ENCODE assay signal across 10 cellular contexts in the genomic region with DNA sequence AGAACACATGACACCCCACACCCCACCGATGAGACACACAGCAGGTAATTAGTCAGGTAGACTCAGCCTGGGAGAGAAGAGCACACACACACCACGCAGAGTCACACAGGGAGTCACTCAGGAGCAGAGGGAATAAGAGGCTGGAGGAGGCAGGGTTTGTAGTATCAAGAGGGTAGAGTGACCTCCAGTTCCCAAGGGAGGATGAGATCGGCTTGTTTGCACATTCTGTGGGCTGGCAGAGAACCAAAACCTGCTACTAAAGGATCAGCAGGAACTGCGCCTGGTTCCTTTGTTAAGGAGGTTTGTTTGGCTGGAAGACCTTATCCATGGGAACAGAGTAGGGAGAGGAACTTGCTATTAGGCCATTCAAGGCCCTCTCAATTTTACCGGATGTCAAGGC.
DNase-seq lines count a peak whose midpoint lies in the region; ATAC-seq and TF ChIP-seq lines count a peak whose summit lies in the region.
"Had no signal": no experiment of that assay in that cellular context is flagged by ENCODE, and none has a peak within 500 bp of the region (broad histone marks: within the 10 kb centered on the region; RNA-seq: fewer than 3 reads in every experiment).

No MANE protein-coding gene starts in this region.

- WGBS in GM23248 (ENCODE audit: low coverage in 1 of 2, low lambda C conversion rate in 2 of 2, missing lambda C conversion rate in 2 of 2), 2 experiments: 60 to 65% methylated on average over 5 of the region's 5 CpGs

- H3K4me1 ChIP-seq in GM23248 (ENCODE audit: insufficient read depth) (no peaks in the 10 kb centered on the region), left lung (no peaks in the 10 kb centered on the region)
- H3K4me1 ChIP-seq: esophagus squamous epithelium had no signal

- no peaks in the 10 kb centered on the region for H3K79me2 ChIP-seq in GM23248 (ENCODE audit: insufficient read depth)

- H3K4me2 ChIP-seq in GM23248 (ENCODE audit: unreplicated experiment): no peak overlapping the region

- H3K9me2 ChIP-seq in GM23248 (ENCODE audit: insufficient read depth): no peaks in the 10 kb centered on the region

- H2AFZ ChIP-seq in GM23248: no peak overlapping the region

- H3K27me3 ChIP-seq in GM23248 (replicated peaks; ENCODE audit: insufficient read depth) (peaks cover 20% of the 10 kb centered on the region; the same call in 1 of the 2 replicates), left lung (no peaks in the 10 kb centered on the region)

- H4K20me1 ChIP-seq in GM23248 (ENCODE audit: insufficient read depth): no peaks in the 10 kb centered on the region

- no peak overlapping the region for H3K27ac ChIP-seq in GM23248
- no peak overlapping the region for H3K27ac ChIP-seq in left lung
- H3K27ac ChIP-seq: esophagus squamous epithelium had no signal

- intact Hi-C loops in left lung (cut with DNase I): no loop called here

- ATAC-seq in left lung: peak; percentile 85
- no peak for ATAC-seq in HG02678 (IDR thresholded peaks at IDR 0.05; ENCODE audit: unreplicated experiment)
- no peak for ATAC-seq in GM18909 (IDR thresholded peaks at IDR 0.05; ENCODE audit: poor library complexity, unreplicated experiment)
- ATAC-seq in GM21526 (IDR thresholded peaks at IDR 0.05; ENCODE audit: low FRiP score, unreplicated experiment): no peak

- H3K9ac ChIP-seq in GM23248: no peak overlapping the region

- DNase-seq in GM23248 (peak; percentile 10), NCI-H2029 treated with DMSO at 0.1 percent for 48 hours (lab: John Stamatoyannopoulos, UW) (peak; percentile 91), T1000 (lab: John Stamatoyannopoulos, UW) (peak; percentile 59), left lung (peak in 1 of 2 donors; percentile 40), OCI-M2 (lab: John Stamatoyannopoulos, UW; ENCODE audit: unreplicated experiment) (no peak)
- DNase-seq: activated CD4-positive, alpha-beta T cell treated with anti-CD3 and anti-CD28 coated beads, Interleukin-2, amount 50 U/mL, for 48 hours; esophagus squamous epithelium had no signal

- H3K4me3 ChIP-seq in GM23248: no peak overlapping the region
- no peak overlapping the region for H3K4me3 ChIP-seq in left lung
- H3K4me3 ChIP-seq: esophagus squamous epithelium had no signal

- H3K9me3 ChIP-seq in GM23248 (ENCODE audit: low read depth) (no peaks in the 10 kb centered on the region), left lung (no peaks in the 10 kb centered on the region)
- H3K9me3 ChIP-seq: esophagus squamous epithelium had no signal

- in situ Hi-C loops in GM23248 (cut with MboI): no loop called here

- no peaks in the 10 kb centered on the region for H3K36me3 ChIP-seq in GM23248 (ENCODE audit: low read depth)
- H3K36me3 ChIP-seq in left lung: no peaks in the 10 kb centered on the region
- H3K36me3 ChIP-seq: esophagus squamous epithelium had no signal

- H3F3A ChIP-seq in GM23248 (ENCODE audit: insufficient read depth): no peaks in the 10 kb centered on the region

- TF ChIP-seq CTCF in left lung (IDR thresholded peaks at IDR 0.05): no peak
